9 cellular contexts compared by ENCODE assay signal in the genomic region with DNA sequence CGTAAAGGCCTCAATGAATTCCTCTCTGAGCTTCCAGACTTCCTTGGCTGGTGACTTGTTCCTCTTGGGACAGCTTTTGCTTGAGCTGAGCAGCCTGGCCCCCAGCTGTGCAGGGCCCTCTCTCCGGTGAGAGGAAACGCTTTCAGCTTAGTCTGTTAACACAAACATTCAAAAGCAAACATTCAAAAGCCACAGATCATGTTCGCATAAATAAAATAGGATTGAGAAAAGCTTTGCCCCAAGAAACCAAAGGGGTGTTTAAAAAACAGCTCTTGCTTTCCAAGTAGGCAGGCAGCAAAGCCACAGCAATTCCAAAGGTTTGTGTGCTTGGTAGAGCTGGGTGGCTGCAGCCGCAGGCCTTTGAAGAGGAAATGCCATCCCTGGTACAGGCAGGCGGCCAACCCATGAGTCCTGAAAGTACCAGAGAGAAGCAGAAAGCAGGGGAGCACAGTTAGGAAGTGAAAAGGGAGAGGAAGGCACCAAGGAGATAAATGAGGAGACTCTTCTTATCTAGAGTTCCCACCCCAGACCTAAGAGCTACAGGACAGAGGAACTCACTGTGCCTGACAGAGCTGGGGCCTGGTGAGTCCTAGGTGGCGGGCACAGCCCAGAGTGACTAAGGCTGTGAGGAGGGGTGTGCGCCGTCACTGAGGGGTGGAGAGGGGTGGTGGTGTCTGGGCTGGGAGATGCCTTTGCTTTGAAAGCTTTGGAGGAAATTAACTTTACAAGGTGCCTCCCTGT. TPM values are rescaled to one million over a fixed set of nuclear protein-coding genes. Genes with fewer than 3 reads are reported as not detected.
A peak's percentile ranks its signal among the peaks of the same experiment; 100 is the strongest.
DNase-seq lines count a peak whose midpoint lies in the region; ATAC-seq and TF ChIP-seq lines count a peak whose summit lies in the region.
"Had no signal": no experiment of that assay in that cellular context is flagged by ENCODE, and none has a peak within 500 bp of the region (broad histone marks: within the 10 kb centered on the region; RNA-seq: fewer than 3 reads in every experiment).

No MANE protein-coding gene starts in this region.

- H3K36me3 ChIP-seq in upper lobe of right lung = no peaks in the 10 kb centered on the region

- H3K27me3 ChIP-seq in layer of hippocampus (ENCODE audit: control insufficient read depth, insufficient read depth, low read length) = no peaks in the 10 kb centered on the region
- H3K27me3 ChIP-seq in upper lobe of right lung = no peaks in the 10 kb centered on the region

- POLR2A ChIA-PET in activated CD4-positive, alpha-beta T cell treated with anti-CD3 and anti-CD28 coated beads, Interleukin-2, amount 10 ng/mL, durations not matched to agents 7 days and 5 days (lab: Charles Lee) = no interaction called here

- H3K4me3 Mint-ChIP-seq in effector memory CD8-positive, alpha-beta T cell = no peak overlapping the region
- H3K4me3 Mint-ChIP-seq in activated CD4-positive, alpha-beta T cell treated with anti-CD3 and anti-CD28 coated beads, Interleukin-2, amount 10 ng/mL, durations not matched to agents 7 days and 5 days = no peak overlapping the region
- H3K4me3 Mint-ChIP-seq: activated naive CD8-positive, alpha-beta T cell had no signal

- no peak overlapping the region for H3K27ac Mint-ChIP-seq in effector memory CD8-positive, alpha-beta T cell
- H3K27ac Mint-ChIP-seq in activated CD4-positive, alpha-beta T cell treated with anti-CD3 and anti-CD28 coated beads, Interleukin-2, amount 10 ng/mL, durations not matched to agents 7 days and 5 days = no peak overlapping the region
- H3K27ac Mint-ChIP-seq: activated naive CD8-positive, alpha-beta T cell had no signal

- H3K36me3 Mint-ChIP-seq in effector memory CD8-positive, alpha-beta T cell (ENCODE audit: insufficient read depth) = no peaks in the 10 kb centered on the region
- peaks cover 8% of the 10 kb centered on the region for H3K36me3 Mint-ChIP-seq in activated CD4-positive, alpha-beta T cell treated with anti-CD3 and anti-CD28 coated beads, Interleukin-2, amount 10 ng/mL, durations not matched to agents 7 days and 5 days (ENCODE audit: low read depth)

- CTCF ChIA-PET in activated CD4-positive, alpha-beta T cell treated with anti-CD3 and anti-CD28 coated beads, Interleukin-2, amount 10 ng/mL, durations not matched to agents 7 days and 5 days (lab: Charles Lee) = interaction anchor here (0.6 kb wide), 1 partner anchor 22 kb away, joined by 3 read pairs; no protein-coding TSS in a partner anchor

- H3K27me3 Mint-ChIP-seq in effector memory CD8-positive, alpha-beta T cell = no peaks in the 10 kb centered on the region
- no peaks in the 10 kb centered on the region for H3K27me3 Mint-ChIP-seq in activated CD4-positive, alpha-beta T cell treated with anti-CD3 and anti-CD28 coated beads, Interleukin-2, amount 10 ng/mL, durations not matched to agents 7 days and 5 days
- H3K27me3 Mint-ChIP-seq: activated naive CD8-positive, alpha-beta T cell had no signal

- H3K4me3 ChIP-seq in upper lobe of right lung = no peak overlapping the region

- DNase-seq in NCI-H1417 (lab: John Stamatoyannopoulos, UW) = peak in 2 of 3 experiments; percentile 8 to 40
- no peak for DNase-seq in NCI-H1417 treated with DMSO at 0.1 percent for 48 hours (lab: John Stamatoyannopoulos, UW)
- DNase-seq in brain pericyte (ENCODE audit: low read depth, low spot score) = peak; percentile 84
- peak; percentile 77 for DNase-seq in upper lobe of right lung
- no peak for DNase-seq in effector memory CD8-positive, alpha-beta T cell
- no peak for DNase-seq in activated CD4-positive, alpha-beta T cell treated with anti-CD3 and anti-CD28 coated beads, Interleukin-2, amount 10 ng/mL, durations not matched to agents 7 days and 5 days

- H3K9me3 Mint-ChIP-seq in effector memory CD8-positive, alpha-beta T cell = peaks cover 2 to 10% of the 10 kb centered on the region in 2 donors
- peaks cover 15% of the 10 kb centered on the region for H3K9me3 Mint-ChIP-seq in activated CD4-positive, alpha-beta T cell treated with anti-CD3 and anti-CD28 coated beads, Interleukin-2, amount 10 ng/mL, durations not matched to agents 7 days and 5 days

- no peaks in the 10 kb centered on the region for H3K4me1 Mint-ChIP-seq in effector memory CD8-positive, alpha-beta T cell (ENCODE audit: low read depth in 2 of 2)
- no peaks in the 10 kb centered on the region for H3K4me1 Mint-ChIP-seq in activated CD4-positive, alpha-beta T cell treated with anti-CD3 and anti-CD28 coated beads, Interleukin-2, amount 10 ng/mL, durations not matched to agents 7 days and 5 days

- no peak for TF ChIP-seq CTCF in upper lobe of right lung (IDR thresholded peaks at IDR 0.05)

- peak overlapping the region; percentile 72 for H3K27ac ChIP-seq in layer of hippocampus (ENCODE audit: low read depth, low read length)
- peak overlapping the region; percentile 65 for H3K27ac ChIP-seq in upper lobe of right lung

- intact Hi-C loops in upper lobe of right lung (cut with DNase I) = no loop called here

- peaks cover 21% of the 10 kb centered on the region for H3K4me1 ChIP-seq in upper lobe of right lung

- ATAC-seq in upper lobe of right lung = peak; percentile 86
- ATAC-seq in effector memory CD8-positive, alpha-beta T cell (replicated peaks) = no peak
- ATAC-seq in GM21381 (IDR thresholded peaks at IDR 0.05; ENCODE audit: unreplicated experiment) = no peak

- no peaks in the 10 kb centered on the region for H3K9me3 ChIP-seq in upper lobe of right lung

RNA-seq across cellular contexts. Expression of a gene that starts 48.4 kb away (rescaled TPM):
- total RNA-seq in upper lobe of right lung = 120 TPM
- total RNA-seq in activated CD4-positive, alpha-beta T cell treated with anti-CD3 and anti-CD28 coated beads, Interleukin-2, amount 10 ng/mL, durations not matched to agents 7 days and 5 days = not detected

Comparison
In these comparisons a context has a peak if more than half of its experiments do, and no peak if none do; other contexts are left out.
1. DNase-seq: peak in NCI-H1417 (2 of 3), brain pericyte (single experiment) and upper lobe of right lung (single experiment); none in NCI-H1417 treated with DMSO at 0.1 percent for 48 hours (single experiment), effector memory CD8-positive, alpha-beta T cell (0 of 3) and activated CD4-positive, alpha-beta T cell treated with anti-CD3 and anti-CD28 coated beads, Interleukin-2, amount 10 ng/mL, durations not matched to agents 7 days and 5 days (single experiment).
2. RNA of a gene that starts 48.4 kb away (total RNA-seq): 120 TPM in upper lobe of right lung (single experiment); not detected in activated CD4-positive, alpha-beta T cell treated with anti-CD3 and anti-CD28 coated beads, Interleukin-2, amount 10 ng/mL, durations not matched to agents 7 days and 5 days; every median in the first group is over 100 times any median in the second.